Comparison of ENCODE assay signal across 20 cellular contexts in the genomic region with DNA sequence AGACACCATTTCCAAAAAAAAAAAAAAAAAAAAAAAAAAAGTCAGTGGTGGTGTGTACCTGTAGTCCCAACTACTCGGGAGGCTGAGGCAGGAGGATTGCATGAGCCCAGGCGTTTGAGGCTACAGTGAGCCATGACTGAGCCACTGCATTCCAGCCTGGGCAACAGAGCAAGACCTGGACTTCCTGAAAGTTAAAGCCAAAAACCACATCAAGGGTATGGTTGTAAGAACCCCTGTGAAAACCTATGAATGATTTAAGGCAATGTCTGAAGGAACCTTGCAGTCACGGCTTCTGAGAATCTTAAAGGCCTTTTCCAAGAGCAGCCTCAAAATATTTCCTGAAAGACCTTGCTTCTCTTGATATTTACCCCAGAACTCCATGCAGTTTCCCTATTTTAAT.
"Had no signal": no experiment of that assay in that cellular context is flagged by ENCODE, and none has a peak within 500 bp of the region (broad histone marks: within the 10 kb centered on the region; RNA-seq: fewer than 3 reads in every experiment).

No MANE protein-coding gene starts in this region.

- H3K9me3 Mint-ChIP-seq: mesothelial cell of epicardium, naive B cell had no signal

- H3K4me1 ChIP-seq: esophagus muscularis mucosa, foreskin keratinocyte, gastroesophageal sphincter, heart right ventricle, left lung, lower lobe of right lung had no signal

- H3K27ac Mint-ChIP-seq: mesothelial cell of epicardium had no signal

- H3K4me3 ChIP-seq: coronary artery, dorsolateral prefrontal cortex, esophagus muscularis mucosa, gastroesophageal sphincter, heart right ventricle, left lung, lower lobe of right lung, mucosa of descending colon had no signal

- H3K27ac ChIP-seq: coronary artery, esophagus muscularis mucosa, foreskin keratinocyte, gastroesophageal sphincter, heart right ventricle, left lung, lower lobe of right lung had no signal

- H3K4me1 Mint-ChIP-seq: mesothelial cell of epicardium, naive B cell had no signal

- H3K36me3 Mint-ChIP-seq: mesothelial cell of epicardium, naive B cell had no signal

- DNase-seq: dermis blood vessel endothelial cell; dorsolateral prefrontal cortex; effector CD4-positive, alpha-beta T cell; effector memory CD4-positive, alpha-beta T cell; foreskin keratinocyte; glutamatergic neuron; heart right ventricle; hippocampal formation; kidney glomerular epithelial cell; left cardiac atrium; left lung; left ventricle myocardium superior; lower lobe of right lung; mesenchymal stem cell; mucosa of descending colon; naive B cell had no signal

- ATAC-seq: foreskin keratinocyte, gastroesophageal sphincter, heart right ventricle, left cardiac atrium, left lung, left ventricle myocardium superior, lower lobe of right lung, mucosa of descending colon had no signal

- H3K36me3 ChIP-seq: esophagus muscularis mucosa, gastroesophageal sphincter, heart right ventricle, left lung, lower lobe of right lung had no signal

- H3K9me3 ChIP-seq: esophagus muscularis mucosa, gastroesophageal sphincter, heart right ventricle, left lung, lower lobe of right lung, mucosa of descending colon had no signal

- H3K4me3 Mint-ChIP-seq: mesothelial cell of epicardium, naive B cell had no signal
